8 cellular contexts compared by ENCODE assay signal in the genomic region with DNA sequence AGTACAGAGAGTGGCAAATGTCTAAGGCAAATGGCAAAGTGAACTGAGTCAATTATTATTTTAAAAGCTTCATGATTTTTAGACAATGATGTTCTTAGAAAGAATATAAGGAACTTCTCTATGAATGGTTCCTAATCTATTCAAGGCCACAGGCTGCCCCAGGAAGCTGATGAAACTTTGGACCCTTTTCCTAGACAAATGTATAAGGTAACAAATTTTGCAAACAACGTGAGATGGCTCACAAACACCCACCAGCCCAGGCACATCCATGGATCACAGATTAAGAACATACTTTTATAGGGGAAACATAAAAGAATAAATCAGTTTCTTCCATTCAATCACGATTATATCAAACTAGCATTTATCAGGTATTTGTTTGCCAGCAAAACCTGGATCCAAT.
"Had no signal": no experiment of that assay in that cellular context is flagged by ENCODE, and none has a peak within 500 bp of the region (broad histone marks: within the 10 kb centered on the region; RNA-seq: fewer than 3 reads in every experiment).

No MANE protein-coding gene starts in this region.

- H3K4me3 ChIP-seq: GM12878 had no signal

- DNase-seq: GDM1, GF-D8 had no signal

- ATAC-seq: GM12878 had no signal

- FAIRE-seq: G401.6, GM12878, GM12891, GM12892, GM18507, GM19239 had no signal
